20 cellular contexts compared by ENCODE assay signal in genomic region chr3:7367968-7368367, GRCh38.
"Had no signal": no experiment of that assay in that cellular context is flagged by ENCODE, and none has a peak within 500 bp of the region (broad histone marks: within the 10 kb centered on the region; RNA-seq: fewer than 3 reads in every experiment).

No MANE protein-coding gene starts in this region.

- H3K4me3 ChIP-seq: heart right ventricle, hepatocyte, left ventricle myocardium inferior, lung, mucosa of descending colon, ovary, right atrium auricular region, right lobe of liver, suprapubic skin, tibial nerve, uterus had no signal

- H3K4me1 ChIP-seq: heart right ventricle, left ventricle myocardium inferior, right atrium auricular region, right lobe of liver, suprapubic skin, tibial nerve, uterus had no signal

- H3K9me3 ChIP-seq: heart right ventricle, left ventricle myocardium inferior, mucosa of descending colon, ovary, right atrium auricular region, right lobe of liver, suprapubic skin, tibial nerve, uterus had no signal

- H3K27ac ChIP-seq: heart right ventricle, hepatocyte, left ventricle myocardium inferior, ovary, right atrium auricular region, right lobe of liver, suprapubic skin, tibial nerve, uterus had no signal

- H3K27me3 ChIP-seq: heart right ventricle, hepatocyte, ovary, right atrium auricular region, right lobe of liver, suprapubic skin, tibial nerve, uterus had no signal

- H3K36me3 ChIP-seq: heart right ventricle, left ventricle myocardium inferior, ovary, right atrium auricular region, right lobe of liver, suprapubic skin, tibial nerve, uterus had no signal

- DNase-seq: heart right ventricle; islet precursor cell; left colon; left ventricle myocardium inferior; midbrain; mucosa of descending colon; naive thymus-derived CD4-positive, alpha-beta T cell; ovary; right lobe of liver; stimulated activated CD4-positive, alpha-beta T cell treated with anti-CD3 and anti-CD28 coated beads, Interleukin-12 subunit alpha, Interleukin-12 subunit beta, amount 100 ng/mL, for 4 hours; stimulated activated CD4-positive, alpha-beta T cell treated with anti-CD3 and anti-CD28 coated beads, Interleukin-15, amount 100 ng/mL, for 24 hours; stimulated activated CD4-positive, alpha-beta T cell treated with anti-CD3 and anti-CD28 coated beads, Interleukin-2, amount 100 ng/mL, for 24 hours; stimulated activated CD4-positive, alpha-beta T cell treated with anti-CD3 and anti-CD28 coated beads, Interleukin-4, amount 100 ng/mL, for 1 hour; stimulated activated naive CD4-positive, alpha-beta T cell; uterus had no signal
